In genomic region chr22:39013923-39014722, GRCh38 we compare ENCODE assay signal across 8 cellular contexts. TPM values are rescaled to one million over a fixed set of nuclear protein-coding genes. Genes with fewer than 3 reads are reported as not detected.
DNase-seq lines count a peak whose midpoint lies in the region; ATAC-seq and TF ChIP-seq lines count a peak whose summit lies in the region.

Gene APOBEC3C (plus strand): TSS chr22:39014257. CDS start chr22:39014363, 106 bp downstream.

- H3K4me3 ChIP-seq in parathyroid adenoma (ENCODE audit: low read depth, low read length) (peak within 1 kb of the TSS; percentile 49), tibial nerve (peak within 1 kb of the TSS; percentile 30 to 59 (median 39))

- peak; percentile 3 for TF ChIP-seq CTCF in AG09319 (IDR thresholded peaks at IDR 0.05; ENCODE audit: low read depth, low read length)
- TF ChIP-seq CTCF in parathyroid adenoma (IDR thresholded peaks at IDR 0.05), result no peak
- TF ChIP-seq CTCF in tibial nerve (IDR thresholded peaks at IDR 0.05), result peak in 1 of 5 experiments; percentile 10

- DNase-seq in AG09319 (ENCODE audit: extremely low read depth, low read depth) (peak; percentile 76), SK-MEL-5 (ENCODE audit: low read depth, low spot score) (peak; percentile 73), glomerular endothelial cell (ENCODE audit: extremely low read depth, low read depth, low spot score) (no peak), tibial nerve (ENCODE audit: low spot score in 2 of 2) (peak; percentile 71 to 83)
- DNase-seq in activated naive CD4-positive, alpha-beta T cell treated with Interleukin-2 at 50 U/mL for 16 hours, result peak; percentile 83

- H3K4me1 ChIP-seq in parathyroid adenoma (no peaks in the 10 kb centered on the region), tibial nerve (peaks cover 0 to 22% (median 12%) of the 10 kb centered on the region in 4 donors)

- H3K9me3 ChIP-seq in parathyroid adenoma (ENCODE audit: control insufficient read depth, low read length), result no peaks in the 10 kb centered on the region
- no peaks in the 10 kb centered on the region for H3K9me3 ChIP-seq in tibial nerve

- ATAC-seq in HG03439 (IDR thresholded peaks at IDR 0.05; ENCODE audit: unreplicated experiment), result peak; percentile 81

- TF ChIP-seq EP300 in tibial nerve (IDR thresholded peaks at IDR 0.05), result peak in 1 of 2 donors; percentile 79

- peak within 1 kb of the TSS; percentile 60 for H3K4me2 ChIP-seq in parathyroid adenoma (ENCODE audit: low read length)

- no peaks in the 10 kb centered on the region for H3K79me2 ChIP-seq in parathyroid adenoma

- H3K36me3 ChIP-seq in parathyroid adenoma (ENCODE audit: control insufficient read depth, insufficient read depth, low read length) (no peaks in the 10 kb centered on the region), tibial nerve (peaks cover 0 to 8% (median 0%) of the 10 kb centered on the region in 3 donors)

- in situ Hi-C loops in SK-MEL-5 (cut with HindIII; ENCODE audit: low pct_unique_long_range_greater_than_20kb, low sequenced_read_pairs), result no loop called here

- WGBS in tibial nerve, 2 donors, result 3 to 7% methylated on average over 16 to 17 of the region's 18 CpGs

- H3K9ac ChIP-seq in parathyroid adenoma, result no peak within 1 kb of the TSS

- no peaks in the 10 kb centered on the region for H3K27me3 ChIP-seq in parathyroid adenoma (ENCODE audit: control insufficient read depth, insufficient read depth, low read length)
- no peaks in the 10 kb centered on the region for H3K27me3 ChIP-seq in tibial nerve

- peak within 1 kb of the TSS; percentile 83 for H2AFZ ChIP-seq in parathyroid adenoma

- TF ChIP-seq POLR2A in GM19099 (IDR thresholded peaks at IDR 0.05; ENCODE audit: extremely low read depth, insufficient read length, low read depth) (peak; percentile 85), tibial nerve (IDR thresholded peaks at IDR 0.05) (peak; percentile 56 to 74)

- H3K27ac ChIP-seq in parathyroid adenoma, result peak within 1 kb of the TSS; percentile 53
- H3K27ac ChIP-seq in tibial nerve, result peak within 1 kb of the TSS; percentile 32 to 90 (median 84)

RNA-seq across cellular contexts. Expression of gene APOBEC3C, which starts in this region (rescaled TPM):
- 5.5 and 7.2 TPM in 2 replicates for total RNA-seq in SK-MEL-5 (2014; rRNA removed; shearing (Covaris generic))
- polyA plus RNA-seq in SK-MEL-5 (2015; cell fraction: cytosol; rRNA removed), result 65.0 and 75.3 TPM in 2 replicates
- 23.2 and 34.0 TPM in 2 replicates for polyA plus RNA-seq in SK-MEL-5 (2015; cell fraction: nucleus; rRNA removed)
- total RNA-seq in glomerular endothelial cell, result 17.8 and 21.2 TPM in 2 replicates
- 10 to 100 TPM in 2 of 4 donors, 1 to 10 TPM in 2; 6.6 to 14.4 (median 9.9) TPM for total RNA-seq in tibial nerve
